ENCODE assay signal across 1 cellular context in the genomic region with DNA sequence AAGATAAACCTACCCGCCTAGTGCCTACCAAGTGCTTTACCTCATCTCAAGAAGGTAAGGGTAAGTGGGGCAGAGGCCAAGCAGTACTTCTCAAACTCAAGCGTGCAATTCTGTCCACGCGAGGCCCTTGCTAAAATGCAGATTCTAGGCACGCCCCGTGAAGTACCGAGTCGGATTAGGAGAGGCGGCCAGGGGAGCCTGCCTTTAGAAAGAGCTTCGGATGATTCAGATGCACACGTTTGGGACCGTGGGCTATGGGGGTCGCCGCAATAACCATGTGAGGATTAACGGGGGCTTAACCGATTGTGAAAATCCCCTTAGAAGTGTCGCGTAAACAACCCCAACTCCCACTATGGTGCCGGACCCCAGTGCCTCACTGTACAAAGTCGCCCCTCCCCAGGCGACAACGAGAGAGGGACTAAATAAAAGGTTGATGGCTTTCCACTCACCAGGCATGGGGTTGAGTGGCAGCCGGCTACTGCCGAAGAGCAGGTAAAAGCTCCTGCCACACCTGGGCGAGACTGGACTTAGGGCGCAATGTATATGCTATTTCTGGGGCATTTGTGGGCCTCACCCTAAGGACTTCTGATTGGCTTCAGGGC.
A peak's percentile ranks its signal among the peaks of the same experiment; 100 is the strongest.
TF ChIP-seq lines count a peak whose summit lies in the region.

No MANE protein-coding gene starts in this region.

TF ChIP-seq in HepG2, 621 proteins besides CTCF, POLR2A, EP300 and RAD21 (continued from another document and continues in another):
- TF ChIP-seq, protein P1, sequence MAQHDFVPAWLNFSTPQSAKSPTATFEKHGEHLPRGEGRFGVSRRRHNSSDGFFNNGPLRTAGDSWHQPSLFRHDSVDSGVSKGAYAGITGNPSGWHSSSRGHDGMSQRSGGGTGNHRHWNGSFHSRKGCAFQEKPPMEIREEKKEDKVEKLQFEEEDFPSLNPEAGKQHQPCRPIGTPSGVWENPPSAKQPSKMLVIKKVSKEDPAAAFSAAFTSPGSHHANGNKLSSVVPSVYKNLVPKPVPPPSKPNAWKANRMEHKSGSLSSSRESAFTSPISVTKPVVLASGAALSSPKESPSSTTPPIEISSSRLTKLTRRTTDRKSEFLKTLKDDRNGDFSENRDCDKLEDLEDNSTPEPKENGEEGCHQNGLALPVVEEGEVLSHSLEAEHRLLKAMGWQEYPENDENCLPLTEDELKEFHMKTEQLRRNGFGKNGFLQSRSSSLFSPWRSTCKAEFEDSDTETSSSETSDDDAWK (CRISPR knock-in tag; IDR thresholded peaks at IDR 0.05) = no peak
- TF ChIP-seq ZMYM4 (CRISPR knock-in tag; IDR thresholded peaks at IDR 0.05) = 0 out of 2 replicates have a peak, but pooled peaks have one; percentile 55
- TF ChIP-seq TCF7 (IDR thresholded peaks at IDR 0.05; ENCODE audit: low read depth) = no peak; the same call in 1 of the 2 replicates
- TF ChIP-seq, protein P2, sequence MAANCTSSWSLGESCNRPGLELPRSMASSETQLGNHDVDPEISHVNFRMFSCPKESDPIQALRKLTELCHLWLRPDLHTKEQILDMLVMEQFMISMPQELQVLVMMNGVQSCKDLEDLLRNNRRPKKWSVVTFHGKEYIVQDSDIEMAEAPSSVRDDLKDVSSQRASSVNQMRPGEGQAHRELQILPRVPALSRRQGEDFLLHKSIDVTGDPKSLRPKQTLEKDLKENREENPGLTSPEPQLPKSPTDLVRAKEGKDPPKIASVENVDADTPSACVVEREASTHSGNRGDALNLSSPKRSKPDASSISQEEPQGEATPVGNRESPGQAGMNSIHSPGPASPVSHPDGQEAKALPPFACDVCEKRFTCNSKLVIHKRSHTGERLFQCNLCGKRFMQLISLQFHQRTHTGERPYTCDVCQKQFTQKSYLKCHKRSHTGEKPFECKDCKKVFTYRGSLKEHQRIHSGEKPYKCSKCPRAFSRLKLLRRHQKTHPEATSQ (CRISPR knock-in tag; IDR thresholded peaks at IDR 0.05; ENCODE audit: borderline replicate concordance) = no peak; the same call in 1 of the 2 replicates
- TF ChIP-seq, protein P3, sequence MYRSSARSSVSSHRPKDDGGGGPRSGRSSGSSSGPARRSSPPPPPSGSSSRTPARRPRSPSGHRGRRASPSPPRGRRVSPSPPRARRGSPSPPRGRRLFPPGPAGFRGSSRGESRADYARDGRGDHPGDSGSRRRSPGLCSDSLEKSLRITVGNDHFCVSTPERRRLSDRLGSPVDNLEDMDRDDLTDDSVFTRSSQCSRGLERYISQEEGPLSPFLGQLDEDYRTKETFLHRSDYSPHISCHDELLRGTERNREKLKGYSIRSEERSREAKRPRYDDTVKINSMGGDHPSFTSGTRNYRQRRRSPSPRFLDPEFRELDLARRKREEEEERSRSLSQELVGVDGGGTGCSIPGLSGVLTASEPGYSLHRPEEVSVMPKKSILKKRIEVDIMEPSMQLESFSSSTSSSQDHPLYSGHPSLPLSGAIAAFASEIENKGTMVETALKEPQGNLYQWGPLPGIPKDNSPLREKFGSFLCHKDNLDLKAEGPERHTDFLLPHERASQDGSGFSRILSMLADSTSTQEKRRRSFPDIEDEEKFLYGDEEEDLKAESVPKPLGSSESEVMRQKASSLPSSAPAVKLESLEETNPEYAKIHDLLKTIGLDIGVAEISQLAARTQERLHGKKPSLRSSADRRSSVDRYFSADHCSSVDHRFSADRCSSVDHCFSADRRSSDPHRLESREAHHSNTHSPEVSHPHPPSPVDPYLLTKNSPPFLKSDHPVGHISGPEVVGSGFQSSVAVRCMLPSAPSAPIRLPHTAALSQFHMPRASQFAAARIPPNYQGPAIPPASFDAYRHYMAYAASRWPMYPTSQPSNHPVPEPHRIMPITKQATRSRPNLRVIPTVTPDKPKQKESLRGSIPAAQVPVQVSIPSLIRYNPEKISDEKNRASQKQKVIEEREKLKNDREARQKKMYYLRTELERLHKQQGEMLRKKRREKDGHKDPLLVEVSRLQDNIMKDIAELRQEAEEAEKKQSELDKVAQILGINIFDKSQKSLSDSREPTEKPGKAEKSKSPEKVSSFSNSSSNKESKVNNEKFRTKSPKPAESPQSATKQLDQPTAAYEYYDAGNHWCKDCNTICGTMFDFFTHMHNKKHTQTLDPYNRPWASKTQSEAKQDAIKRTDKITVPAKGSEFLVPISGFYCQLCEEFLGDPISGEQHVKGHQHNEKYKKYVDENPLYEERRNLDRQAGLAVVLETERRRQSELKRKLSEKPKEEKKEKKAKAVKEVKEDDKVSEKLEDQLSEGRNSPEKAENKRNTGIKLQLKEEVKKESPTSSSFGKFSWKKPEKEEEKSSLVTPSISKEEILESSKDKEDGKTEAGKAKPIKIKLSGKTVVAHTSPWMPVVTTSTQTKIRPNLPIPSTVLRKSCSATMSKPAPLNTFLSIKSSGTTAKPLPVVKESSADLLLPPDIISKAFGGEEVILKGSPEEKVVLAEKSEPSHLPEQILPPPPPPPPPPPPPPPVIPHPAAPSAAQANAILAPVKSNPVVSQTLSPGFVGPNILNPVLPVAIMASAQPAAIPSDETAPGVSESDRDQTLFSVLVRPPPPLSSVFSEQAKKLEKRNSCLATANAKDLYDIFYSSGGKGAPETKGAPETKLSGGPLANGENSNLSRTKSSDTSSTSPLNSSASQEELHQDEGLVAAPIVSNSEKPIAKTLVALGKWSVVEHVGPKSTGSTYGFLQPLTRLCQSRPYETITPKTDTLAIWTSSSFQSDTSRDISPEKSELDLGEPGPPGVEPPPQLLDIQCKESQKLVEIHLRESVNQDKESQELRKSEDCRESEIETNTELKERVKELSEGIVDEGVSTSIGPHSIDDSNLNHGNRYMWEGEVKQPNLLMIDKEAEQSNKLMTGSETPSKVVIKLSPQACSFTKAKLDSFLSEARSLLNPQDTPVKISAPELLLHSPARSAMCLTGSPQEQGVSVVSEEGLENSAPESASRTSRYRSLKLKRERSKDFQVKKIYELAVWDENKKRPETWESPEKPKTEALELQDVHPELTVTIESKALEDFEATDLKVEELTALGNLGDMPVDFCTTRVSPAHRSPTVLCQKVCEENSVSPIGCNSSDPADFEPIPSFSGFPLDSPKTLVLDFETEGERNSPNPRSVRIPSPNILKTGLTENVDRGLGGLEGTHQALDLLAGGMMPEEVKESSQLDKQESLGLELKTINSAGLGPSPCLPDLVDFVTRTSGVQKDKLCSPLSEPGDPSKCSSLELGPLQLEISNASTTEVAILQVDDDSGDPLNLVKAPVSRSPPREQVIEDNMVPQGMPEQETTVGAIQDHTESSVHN (CRISPR knock-in tag; IDR thresholded peaks at IDR 0.05) = no peak
- TF ChIP-seq, protein P4, sequence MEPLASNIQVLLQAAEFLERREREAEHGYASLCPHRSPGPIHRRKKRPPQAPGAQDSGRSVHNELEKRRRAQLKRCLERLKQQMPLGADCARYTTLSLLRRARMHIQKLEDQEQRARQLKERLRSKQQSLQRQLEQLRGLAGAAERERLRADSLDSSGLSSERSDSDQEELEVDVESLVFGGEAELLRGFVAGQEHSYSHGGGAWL (CRISPR knock-in tag; IDR thresholded peaks at IDR 0.05) = no peak
- TF ChIP-seq, protein P5, sequence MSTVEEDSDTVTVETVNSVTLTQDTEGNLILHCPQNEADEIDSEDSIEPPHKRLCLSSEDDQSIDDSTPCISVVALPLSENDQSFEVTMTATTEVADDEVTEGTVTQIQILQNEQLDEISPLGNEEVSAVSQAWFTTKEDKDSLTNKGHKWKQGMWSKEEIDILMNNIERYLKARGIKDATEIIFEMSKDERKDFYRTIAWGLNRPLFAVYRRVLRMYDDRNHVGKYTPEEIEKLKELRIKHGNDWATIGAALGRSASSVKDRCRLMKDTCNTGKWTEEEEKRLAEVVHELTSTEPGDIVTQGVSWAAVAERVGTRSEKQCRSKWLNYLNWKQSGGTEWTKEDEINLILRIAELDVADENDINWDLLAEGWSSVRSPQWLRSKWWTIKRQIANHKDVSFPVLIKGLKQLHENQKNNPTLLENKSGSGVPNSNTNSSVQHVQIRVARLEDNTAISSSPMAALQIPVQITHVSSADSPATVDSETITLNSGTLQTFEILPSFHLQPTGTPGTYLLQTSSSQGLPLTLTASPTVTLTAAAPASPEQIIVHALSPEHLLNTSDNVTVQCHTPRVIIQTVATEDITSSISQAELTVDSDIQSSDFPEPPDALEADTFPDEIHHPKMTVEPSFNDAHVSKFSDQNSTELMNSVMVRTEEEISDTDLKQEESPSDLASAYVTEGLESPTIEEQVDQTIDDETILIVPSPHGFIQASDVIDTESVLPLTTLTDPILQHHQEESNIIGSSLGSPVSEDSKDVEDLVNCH (CRISPR knock-in tag; IDR thresholded peaks at IDR 0.05) = no peak
- no peak for TF ChIP-seq TCF7L2 (IDR thresholded peaks at IDR 0.05; ENCODE audit: low read depth, low read length)
- peak; percentile 65; the same call in 1 of the 2 replicates for TF ChIP-seq ZNF782 (CRISPR knock-in tag; IDR thresholded peaks at IDR 0.05; ENCODE audit: borderline replicate concordance)
- TF ChIP-seq CEBPG (CRISPR knock-in tag; IDR thresholded peaks at IDR 0.05) = peak; percentile 32; the same call in 1 of the 2 replicates
- no peak for TF ChIP-seq NFRKB (IDR thresholded peaks at IDR 0.05)
- no peak; the same call in 1 of the 2 replicates for TF ChIP-seq GFI1 (CRISPR knock-in tag; IDR thresholded peaks at IDR 0.05; ENCODE audit: borderline replicate concordance)
- no peak for TF ChIP-seq HOXA3 (CRISPR knock-in tag; IDR thresholded peaks at IDR 0.05)
- TF ChIP-seq NR2F6 (IDR thresholded peaks at IDR 0.05) = no peak
- no peak for TF ChIP-seq NR2F6 (CRISPR knock-in tag; IDR thresholded peaks at IDR 0.05)
- TF ChIP-seq TOPORS (CRISPR knock-in tag; IDR thresholded peaks at IDR 0.05) = 0 out of 2 replicates have a peak, but pooled peaks have one; percentile 75
- TF ChIP-seq, protein P6, sequence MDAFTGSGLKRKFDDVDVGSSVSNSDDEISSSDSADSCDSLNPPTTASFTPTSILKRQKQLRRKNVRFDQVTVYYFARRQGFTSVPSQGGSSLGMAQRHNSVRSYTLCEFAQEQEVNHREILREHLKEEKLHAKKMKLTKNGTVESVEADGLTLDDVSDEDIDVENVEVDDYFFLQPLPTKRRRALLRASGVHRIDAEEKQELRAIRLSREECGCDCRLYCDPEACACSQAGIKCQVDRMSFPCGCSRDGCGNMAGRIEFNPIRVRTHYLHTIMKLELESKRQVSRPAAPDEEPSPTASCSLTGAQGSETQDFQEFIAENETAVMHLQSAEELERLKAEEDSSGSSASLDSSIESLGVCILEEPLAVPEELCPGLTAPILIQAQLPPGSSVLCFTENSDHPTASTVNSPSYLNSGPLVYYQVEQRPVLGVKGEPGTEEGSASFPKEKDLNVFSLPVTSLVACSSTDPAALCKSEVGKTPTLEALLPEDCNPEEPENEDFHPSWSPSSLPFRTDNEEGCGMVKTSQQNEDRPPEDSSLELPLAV (CRISPR knock-in tag; conservative IDR thresholded peaks at IDR 0.05; ENCODE audit: low read depth) = no peak
- TF ChIP-seq SRSF4 (IDR thresholded peaks at IDR 0.05; ENCODE audit: low read depth, low read length, poor library complexity, severe bottlenecking) = no peak
- TF ChIP-seq ZNF768 (CRISPR knock-in tag; IDR thresholded peaks at IDR 0.05) = no peak
- 0 out of 2 replicates have a peak, but pooled peaks have one; percentile 49 for TF ChIP-seq ZNF746 (CRISPR knock-in tag; IDR thresholded peaks at IDR 0.05)
- TF ChIP-seq, protein P7, sequence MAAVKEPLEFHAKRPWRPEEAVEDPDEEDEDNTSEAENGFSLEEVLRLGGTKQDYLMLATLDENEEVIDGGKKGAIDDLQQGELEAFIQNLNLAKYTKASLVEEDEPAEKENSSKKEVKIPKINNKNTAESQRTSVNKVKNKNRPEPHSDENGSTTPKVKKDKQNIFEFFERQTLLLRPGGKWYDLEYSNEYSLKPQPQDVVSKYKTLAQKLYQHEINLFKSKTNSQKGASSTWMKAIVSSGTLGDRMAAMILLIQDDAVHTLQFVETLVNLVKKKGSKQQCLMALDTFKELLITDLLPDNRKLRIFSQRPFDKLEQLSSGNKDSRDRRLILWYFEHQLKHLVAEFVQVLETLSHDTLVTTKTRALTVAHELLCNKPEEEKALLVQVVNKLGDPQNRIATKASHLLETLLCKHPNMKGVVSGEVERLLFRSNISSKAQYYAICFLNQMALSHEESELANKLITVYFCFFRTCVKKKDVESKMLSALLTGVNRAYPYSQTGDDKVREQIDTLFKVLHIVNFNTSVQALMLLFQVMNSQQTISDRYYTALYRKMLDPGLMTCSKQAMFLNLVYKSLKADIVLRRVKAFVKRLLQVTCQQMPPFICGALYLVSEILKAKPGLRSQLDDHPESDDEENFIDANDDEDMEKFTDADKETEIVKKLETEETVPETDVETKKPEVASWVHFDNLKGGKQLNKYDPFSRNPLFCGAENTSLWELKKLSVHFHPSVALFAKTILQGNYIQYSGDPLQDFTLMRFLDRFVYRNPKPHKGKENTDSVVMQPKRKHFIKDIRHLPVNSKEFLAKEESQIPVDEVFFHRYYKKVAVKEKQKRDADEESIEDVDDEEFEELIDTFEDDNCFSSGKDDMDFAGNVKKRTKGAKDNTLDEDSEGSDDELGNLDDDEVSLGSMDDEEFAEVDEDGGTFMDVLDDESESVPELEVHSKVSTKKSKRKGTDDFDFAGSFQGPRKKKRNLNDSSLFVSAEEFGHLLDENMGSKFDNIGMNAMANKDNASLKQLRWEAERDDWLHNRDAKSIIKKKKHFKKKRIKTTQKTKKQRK (IDR thresholded peaks at IDR 0.05; ENCODE audit: low read length) = no peak
- TF ChIP-seq ZNF879 (CRISPR knock-in tag; IDR thresholded peaks at IDR 0.05) = no peak
- no peak; the same call in 1 of the 2 replicates for TF ChIP-seq SALL2 (CRISPR knock-in tag; IDR thresholded peaks at IDR 0.05)
- no peak for TF ChIP-seq ZNF850 (CRISPR knock-in tag; conservative IDR thresholded peaks at IDR 0.05)
- TF ChIP-seq KMT2A (CRISPR knock-in tag; IDR thresholded peaks at IDR 0.05) = no peak; the same call in 1 of the 2 replicates
- peak; percentile 3 for TF ChIP-seq PTBP1 (IDR thresholded peaks at IDR 0.05; ENCODE audit: low read depth, low read length, poor library complexity, severe bottlenecking)
